21 cellular contexts compared by ENCODE assay signal in the genomic region with DNA sequence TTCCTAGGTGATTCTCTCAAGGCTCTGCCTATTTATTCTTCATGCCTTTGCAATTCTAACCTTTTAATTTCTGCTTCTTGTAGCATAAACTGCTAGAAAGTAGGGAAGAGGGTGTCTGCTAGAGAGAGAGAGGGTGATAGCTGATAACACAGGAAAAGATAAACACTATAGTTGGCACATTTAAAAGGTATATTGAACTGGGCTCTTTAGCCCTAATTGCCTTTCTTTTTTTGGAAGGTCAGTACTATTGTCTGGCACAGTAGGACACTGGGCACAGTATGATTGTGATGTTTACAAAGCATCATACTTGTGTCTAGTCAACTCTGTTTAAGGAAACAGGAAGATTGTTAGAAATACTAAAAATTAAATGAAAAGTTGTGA. TPM values are rescaled to one million over a fixed set of nuclear protein-coding genes. Genes with fewer than 3 reads are reported as not detected.
A peak's percentile ranks its signal among the peaks of the same experiment; 100 is the strongest.
DNase-seq lines count a peak whose midpoint lies in the region; ATAC-seq and TF ChIP-seq lines count a peak whose summit lies in the region.
"Had no signal": no experiment of that assay in that cellular context is flagged by ENCODE, and none has a peak within 500 bp of the region (broad histone marks: within the 10 kb centered on the region; RNA-seq: fewer than 3 reads in every experiment).

No MANE protein-coding gene starts in this region.

- TF ChIP-seq CTCF in HEK293 (tag by site-specific recombination; IDR thresholded peaks at IDR 0.05) (no peak), endodermal cell (conservative IDR thresholded peaks at IDR 0.05) (no peak)

- H3K4me3 ChIP-seq in HEK293 (ENCODE audit: low read depth, low read length) = no peak overlapping the region
- H3K4me3 ChIP-seq in endodermal cell (ENCODE audit: low read length) = peak overlapping the region; percentile 59
- peak overlapping the region; percentile 2 for H3K4me3 ChIP-seq in rectal smooth muscle tissue (ENCODE audit: low read length)
- H3K4me3 ChIP-seq: Peyer's patch, tibial artery had no signal

- H3K36me3 ChIP-seq in HEK293 (ENCODE audit: control insufficient read depth in 2 of 2, insufficient read depth in 1 of 2, low read length in 2 of 2) (no peaks in the 10 kb centered on the region), endodermal cell (ENCODE audit: control insufficient read depth, insufficient read depth, low read length) (peaks cover 23% of the 10 kb centered on the region), rectal smooth muscle tissue (ENCODE audit: control insufficient read depth, insufficient read depth, low read length) (no peaks in the 10 kb centered on the region)
- H3K36me3 ChIP-seq: Peyer's patch, tibial artery had no signal

- H3K36me3 Mint-ChIP-seq in endodermal cell (ENCODE audit: low read depth) = no peaks in the 10 kb centered on the region
- H3K36me3 Mint-ChIP-seq in activated CD4-positive, alpha-beta T cell treated with anti-CD3 and anti-CD28 coated beads, Interleukin-2, amount 10 ng/mL, durations not matched to agents 7 days and 5 days (ENCODE audit: low read depth) = no peaks in the 10 kb centered on the region
- no peaks in the 10 kb centered on the region for H3K36me3 Mint-ChIP-seq in T-helper 2 cell treated with Interferon-gamma antibody and Interleukin-4, amounts not matched to agents 5 μg/mL and 100 μg/mL, for 36 hours (ENCODE audit: low read depth)
- H3K36me3 Mint-ChIP-seq: naive B cell had no signal

- no peaks in the 10 kb centered on the region for H3K27me3 Mint-ChIP-seq in endodermal cell (ENCODE audit: insufficient read depth)
- peaks cover 66% of the 10 kb centered on the region for H3K27me3 Mint-ChIP-seq in activated CD4-positive, alpha-beta T cell treated with anti-CD3 and anti-CD28 coated beads, Interleukin-2, amount 10 ng/mL, durations not matched to agents 7 days and 5 days
- peaks cover 52% of the 10 kb centered on the region for H3K27me3 Mint-ChIP-seq in T-helper 2 cell treated with Interferon-gamma antibody and Interleukin-4, amounts not matched to agents 5 μg/mL and 100 μg/mL, for 36 hours (ENCODE audit: low read depth)

- H3K27ac ChIP-seq in HEK293 (ENCODE audit: extremely low read depth, low read depth, low read length) (no peak overlapping the region), endodermal cell (ENCODE audit: low read depth, low read length) (no peak overlapping the region), rectal smooth muscle tissue (ENCODE audit: low read depth, low read length) (no peak overlapping the region)
- H3K27ac ChIP-seq: foreskin keratinocyte, Peyer's patch, tibial artery had no signal

- DNase-seq in NCI-H2227 (lab: John Stamatoyannopoulos, UW; ENCODE audit: unreplicated experiment) = peak; percentile 50
- DNase-seq in NCI-H2227 treated with DMSO at 0.1 percent for 48 hours (lab: John Stamatoyannopoulos, UW) = no peak
- no peak for DNase-seq in endodermal cell
- no peak for DNase-seq in activated CD4-positive, alpha-beta T cell treated with anti-CD3 and anti-CD28 coated beads, Interleukin-2, amount 10 ng/mL, durations not matched to agents 7 days and 5 days
- no peak for DNase-seq in T-helper 2 cell treated with Interferon-gamma antibody and Interleukin-4, amounts not matched to agents 5 μg/mL and 100 μg/mL, for 36 hours (ENCODE audit: low spot score)
- DNase-seq: activated CD4-positive, alpha-beta memory T cell treated with anti-CD3 and anti-CD28 coated beads, Interleukin-2, amount 10 ng/mL, durations not matched to agents 7 days and 5 days; activated effector memory CD4-positive, alpha-beta T cell treated with Interleukin-2 at 50 U/mL for 16 hours; Caco-2; foreskin keratinocyte; mesenchymal stem cell; naive B cell; NCI-H226; occipital lobe; retina; stimulated activated CD4-positive, alpha-beta T cell treated with anti-CD3 and anti-CD28 coated beads, Interleukin-12 subunit alpha, Interleukin-12 subunit beta, amount 100 ng/mL, for 4 hours had no signal

- no peak overlapping the region for H3K4me3 Mint-ChIP-seq in endodermal cell
- no peak overlapping the region for H3K4me3 Mint-ChIP-seq in activated CD4-positive, alpha-beta T cell treated with anti-CD3 and anti-CD28 coated beads, Interleukin-2, amount 10 ng/mL, durations not matched to agents 7 days and 5 days
- no peak overlapping the region for H3K4me3 Mint-ChIP-seq in T-helper 2 cell treated with Interferon-gamma antibody and Interleukin-4, amounts not matched to agents 5 μg/mL and 100 μg/mL, for 36 hours
- H3K4me3 Mint-ChIP-seq: activated CD4-positive, alpha-beta memory T cell treated with anti-CD3 and anti-CD28 coated beads, Interleukin-2, amount 10 ng/mL, durations not matched to agents 7 days and 5 days; naive B cell; stimulated activated naive CD8-positive, alpha-beta T cell treated with anti-CD3 and anti-CD28 coated beads, Interleukin-15, Interleukin-2, amounts not matched to agents 100 ng/mL and 50 ng/mL, for 24 hours had no signal

- H3K9me3 Mint-ChIP-seq in endodermal cell = no peaks in the 10 kb centered on the region
- no peaks in the 10 kb centered on the region for H3K9me3 Mint-ChIP-seq in activated CD4-positive, alpha-beta T cell treated with anti-CD3 and anti-CD28 coated beads, Interleukin-2, amount 10 ng/mL, durations not matched to agents 7 days and 5 days
- no peaks in the 10 kb centered on the region for H3K9me3 Mint-ChIP-seq in T-helper 2 cell treated with Interferon-gamma antibody and Interleukin-4, amounts not matched to agents 5 μg/mL and 100 μg/mL, for 36 hours
- H3K9me3 Mint-ChIP-seq: activated CD4-positive, alpha-beta memory T cell treated with anti-CD3 and anti-CD28 coated beads, Interleukin-2, amount 10 ng/mL, durations not matched to agents 7 days and 5 days; stimulated activated naive CD8-positive, alpha-beta T cell treated with anti-CD3 and anti-CD28 coated beads, Interleukin-15, Interleukin-2, amounts not matched to agents 100 ng/mL and 50 ng/mL, for 24 hours had no signal

- ATAC-seq in GM21447 (IDR thresholded peaks at IDR 0.05; ENCODE audit: unreplicated experiment) = no peak
- ATAC-seq: foreskin keratinocyte had no signal

- H3K27me3 ChIP-seq in endodermal cell (ENCODE audit: control insufficient read depth, insufficient read depth, low read length, poor library complexity, severe bottlenecking) (no peaks in the 10 kb centered on the region), rectal smooth muscle tissue (ENCODE audit: control insufficient read depth, insufficient read depth, low read length) (no peaks in the 10 kb centered on the region)
- H3K27me3 ChIP-seq: foreskin keratinocyte, Peyer's patch, tibial artery had no signal

- peaks cover 14% of the 10 kb centered on the region for H3K4me1 ChIP-seq in HEK293 (ENCODE audit: control insufficient read depth, insufficient read depth, low read length)
- H3K4me1 ChIP-seq in endodermal cell (ENCODE audit: control insufficient read depth, insufficient read depth, low read length) = peaks cover 4% of the 10 kb centered on the region
- H3K4me1 ChIP-seq in rectal smooth muscle tissue (ENCODE audit: control insufficient read depth, insufficient read depth, low read length) = peaks cover 14% of the 10 kb centered on the region
- H3K4me1 ChIP-seq: Caco-2 had no signal

- CTCF ChIA-PET in HEK293 (lab: Yijun Ruan, JAX) = no interaction called here
- CTCF ChIA-PET in activated CD4-positive, alpha-beta T cell treated with anti-CD3 and anti-CD28 coated beads, Interleukin-2, amount 10 ng/mL, durations not matched to agents 7 days and 5 days (lab: Charles Lee) = no interaction called here

- POLR2A ChIA-PET in HEK293 (lab: Yijun Ruan, JAX) = interaction anchor here (0.7 kb wide), 1 partner anchor 161 kb away, joined by 8 read pairs; no protein-coding TSS in a partner anchor
- POLR2A ChIA-PET in activated CD4-positive, alpha-beta T cell treated with anti-CD3 and anti-CD28 coated beads, Interleukin-2, amount 10 ng/mL, durations not matched to agents 7 days and 5 days (lab: Charles Lee) = no interaction called here

- peaks cover 48% of the 10 kb centered on the region for H3K4me1 Mint-ChIP-seq in endodermal cell
- no peaks in the 10 kb centered on the region for H3K4me1 Mint-ChIP-seq in activated CD4-positive, alpha-beta T cell treated with anti-CD3 and anti-CD28 coated beads, Interleukin-2, amount 10 ng/mL, durations not matched to agents 7 days and 5 days
- no peaks in the 10 kb centered on the region for H3K4me1 Mint-ChIP-seq in T-helper 2 cell treated with Interferon-gamma antibody and Interleukin-4, amounts not matched to agents 5 μg/mL and 100 μg/mL, for 36 hours (ENCODE audit: low read depth)
- H3K4me1 Mint-ChIP-seq: activated CD4-positive, alpha-beta memory T cell treated with anti-CD3 and anti-CD28 coated beads, Interleukin-2, amount 10 ng/mL, durations not matched to agents 7 days and 5 days; naive B cell had no signal

- H3K27ac Mint-ChIP-seq in endodermal cell = no peak overlapping the region
- H3K27ac Mint-ChIP-seq in activated CD4-positive, alpha-beta T cell treated with anti-CD3 and anti-CD28 coated beads, Interleukin-2, amount 10 ng/mL, durations not matched to agents 7 days and 5 days = no peak overlapping the region
- no peak overlapping the region for H3K27ac Mint-ChIP-seq in T-helper 2 cell treated with Interferon-gamma antibody and Interleukin-4, amounts not matched to agents 5 μg/mL and 100 μg/mL, for 36 hours
- H3K27ac Mint-ChIP-seq: activated CD4-positive, alpha-beta memory T cell treated with anti-CD3 and anti-CD28 coated beads, Interleukin-2, amount 10 ng/mL, durations not matched to agents 7 days and 5 days; naive B cell; stimulated activated naive CD8-positive, alpha-beta T cell treated with anti-CD3 and anti-CD28 coated beads, Interleukin-15, Interleukin-2, amounts not matched to agents 100 ng/mL and 50 ng/mL, for 24 hours had no signal

- H3K9me3 ChIP-seq in HEK293 (ENCODE audit: control insufficient read depth, insufficient read depth, low read depth, low read length) (no peaks in the 10 kb centered on the region), endodermal cell (ENCODE audit: control insufficient read depth, low read length) (no peaks in the 10 kb centered on the region)
- H3K9me3 ChIP-seq: Caco-2, Peyer's patch, tibial artery had no signal

- H3K9ac ChIP-seq in endodermal cell (ENCODE audit: extremely low read depth, low read length, poor library complexity, severe bottlenecking) (no peak overlapping the region), rectal smooth muscle tissue (ENCODE audit: low read length) (no peak overlapping the region)

RNA-seq across cellular contexts. Expression of a gene that starts 33.3 kb away (rescaled TPM):
- total RNA-seq in endodermal cell = 10 to 100 TPM; 76.4 to 94.4 TPM
- 103 TPM for polyA plus RNA-seq in endodermal cell (2013, experiment 1 of 2)
- 109 TPM for polyA plus RNA-seq in endodermal cell (2013, experiment 2 of 2)
- total RNA-seq in activated CD4-positive, alpha-beta T cell treated with anti-CD3 and anti-CD28 coated beads, Interleukin-2, amount 10 ng/mL, durations not matched to agents 7 days and 5 days = under 1 TPM; 0.12 to 0.15 TPM

Comparison
In these comparisons a context has a peak if more than half of its experiments do, and no peak if none do; other contexts are left out.
1. RNA of a gene that starts 33.3 kb away (total RNA-seq): 76.4 to 94.4 TPM in endodermal cell; 0.12 to 0.15 TPM in activated CD4-positive, alpha-beta T cell treated with anti-CD3 and anti-CD28 coated beads, Interleukin-2, amount 10 ng/mL, durations not matched to agents 7 days and 5 days; every median in the first group is over 10 times any median in the second.